Comparison of ENCODE assay signal across 1 cellular context in the genomic region with DNA sequence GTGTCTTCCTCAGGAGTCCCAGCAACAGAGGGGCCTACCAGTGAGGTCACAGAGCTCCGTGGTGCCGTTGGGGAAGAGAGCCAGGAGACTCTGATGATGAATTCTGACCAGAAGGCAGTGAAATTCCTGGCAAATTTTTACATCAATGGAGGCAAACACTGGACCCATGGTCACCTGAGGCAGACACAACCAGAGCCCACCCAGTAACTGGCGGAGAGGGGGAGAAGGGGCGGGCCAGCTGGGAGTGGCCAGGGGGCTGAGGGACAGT.
TF ChIP-seq lines count a peak whose summit lies in the region.

A gene (plus strand): TSS at position 93 of the 268 bp plus-strand sequence. CDS start 1 bp downstream, at position 94.

TF ChIP-seq in H1, 55 proteins besides CTCF, POLR2A, EP300 and RAD21:
- TF ChIP-seq SP4 (IDR thresholded peaks at IDR 0.05; ENCODE audit: low read length) (no peak), KDM1A (IDR thresholded peaks at IDR 0.05; ENCODE audit: borderline replicate concordance, low read length) (no peak), BCL11A (IDR thresholded peaks at IDR 0.05; ENCODE audit: low read depth in 2 of 2, low read length in 2 of 2) (no peak), RBBP5 (IDR thresholded peaks at IDR 0.05; ENCODE audit: borderline replicate concordance, low read depth, low read length) (no peak), TAF7 (optimal IDR thresholded peaks at IDR 0.05; ENCODE audit: borderline replicate concordance, low read depth, low read length) (no peak)
